8 cellular contexts compared by ENCODE assay signal in the genomic region with DNA sequence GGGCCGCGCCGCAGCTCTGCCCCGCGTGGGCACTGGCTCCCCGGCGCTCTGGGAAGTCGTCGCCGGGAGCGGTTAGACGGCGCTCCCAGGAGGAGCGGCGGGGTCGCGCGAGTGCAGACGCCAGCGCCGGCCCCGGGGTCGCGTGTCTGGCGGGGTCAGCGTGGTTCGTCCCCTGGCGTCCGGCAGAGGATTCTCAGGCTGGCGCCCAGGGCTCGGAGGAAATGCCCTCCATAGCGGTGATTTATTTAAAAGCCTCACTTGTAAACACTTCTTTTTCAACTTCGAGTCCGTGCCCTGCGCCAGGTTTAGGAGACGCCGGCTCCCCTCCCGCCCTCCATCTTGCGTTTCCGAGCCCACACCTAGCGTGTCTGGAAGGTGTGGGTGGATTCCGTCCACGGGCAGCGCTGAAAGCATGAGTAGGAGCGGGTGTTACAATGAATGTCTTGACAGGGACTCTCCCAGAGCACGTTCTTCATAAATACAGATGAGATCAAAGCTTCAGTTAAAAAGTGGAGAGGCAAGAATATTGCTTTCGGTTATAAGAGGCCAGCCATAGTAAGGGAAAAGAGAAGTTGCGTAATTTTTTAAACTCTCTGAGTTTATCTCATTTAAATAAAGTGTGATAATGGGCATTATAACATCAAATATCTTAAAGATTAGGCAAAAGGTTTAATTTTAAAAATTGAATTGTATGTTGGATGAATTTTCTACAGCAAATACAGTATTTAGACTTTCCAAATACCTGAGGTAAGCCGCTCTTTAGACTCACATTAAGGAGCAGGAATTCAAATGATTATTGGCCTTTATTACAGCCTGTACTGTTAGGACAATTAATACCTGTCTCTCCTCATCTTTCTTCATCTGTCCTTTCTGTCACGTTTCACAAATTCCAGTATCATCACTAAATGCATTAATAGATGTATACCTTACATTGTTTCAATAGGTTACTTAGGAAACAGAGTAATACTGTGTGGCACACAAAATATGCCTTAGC. TPM values are rescaled to one million over a fixed set of nuclear protein-coding genes. Genes with fewer than 3 reads are reported as not detected.
DNase-seq lines count a peak whose midpoint lies in the region; ATAC-seq and TF ChIP-seq lines count a peak whose summit lies in the region.

No MANE protein-coding gene starts in this region.

- peak overlapping the region; percentile 76 to 96 for H3K4me3 ChIP-seq in ascending aorta

- no peaks in the 10 kb centered on the region for H3K36me3 ChIP-seq in ascending aorta

- ATAC-seq in GM19467 (IDR thresholded peaks at IDR 0.05; ENCODE audit: unreplicated experiment) (peak; percentile 47), HG03571 (IDR thresholded peaks at IDR 0.05; ENCODE audit: unreplicated experiment) (peak; percentile 35), sciatic nerve (peak; percentile 33)

- H3K9me3 Mint-ChIP-seq in T-helper 1 cell treated with Interleukin-12 subunit alpha and Interleukin-12 subunit beta and Interleukin-4 antibody, amounts not matched to agents 30 μg/mL and 1 μg/mL, for 36 hours = no peaks in the 10 kb centered on the region

- H3K4me3 Mint-ChIP-seq in T-helper 1 cell treated with Interleukin-12 subunit alpha and Interleukin-12 subunit beta and Interleukin-4 antibody, amounts not matched to agents 30 μg/mL and 1 μg/mL, for 36 hours = peak overlapping the region; percentile 91

- TF ChIP-seq CTCF in ascending aorta (IDR thresholded peaks at IDR 0.05) = peak; percentile 10 to 31 (median 23)

- no peaks in the 10 kb centered on the region for H3K9me3 ChIP-seq in ascending aorta

- peak overlapping the region; percentile 77 to 89 for H3K27ac ChIP-seq in ascending aorta

- H3K27me3 ChIP-seq in ascending aorta = no peaks in the 10 kb centered on the region

- no peaks in the 10 kb centered on the region for H3K27me3 Mint-ChIP-seq in T-helper 1 cell treated with Interleukin-12 subunit alpha and Interleukin-12 subunit beta and Interleukin-4 antibody, amounts not matched to agents 30 μg/mL and 1 μg/mL, for 36 hours (ENCODE audit: low read depth)

- in situ Hi-C loops in Caki2 (cut with HindIII; ENCODE audit: low pct_unique_long_range_greater_than_20kb, low sequenced_read_pairs) = no loop called here

- H3K4me1 ChIP-seq in ascending aorta = peaks cover 0 to 5% of the 10 kb centered on the region in 2 donors

- peak overlapping the region; percentile 89 for H3K27ac Mint-ChIP-seq in T-helper 1 cell treated with Interleukin-12 subunit alpha and Interleukin-12 subunit beta and Interleukin-4 antibody, amounts not matched to agents 30 μg/mL and 1 μg/mL, for 36 hours

- H3K4me1 Mint-ChIP-seq in T-helper 1 cell treated with Interleukin-12 subunit alpha and Interleukin-12 subunit beta and Interleukin-4 antibody, amounts not matched to agents 30 μg/mL and 1 μg/mL, for 36 hours (ENCODE audit: low read depth) = peaks cover 23% of the 10 kb centered on the region

- intact Hi-C loops in ascending aorta (cut with DNase I) = loop anchor here (1.0 to 5.0 kb wide), 5 partner anchors 19 to 491 kb away; partner anchors contain the start of genes AP1AR, LARP7, TIFA and ZGRF1
- intact Hi-C loops in sciatic nerve (cut with DNase I) = no loop called here

- peak; percentile 23 for DNase-seq in Caki2 (ENCODE audit: low read depth)
- DNase-seq in ascending aorta (ENCODE audit: low spot score in 2 of 2) = peak in 1 of 2 donors; percentile 71
- DNase-seq in hypothalamus (lab: John Stamatoyannopoulos, UW) = peak in 33 of 51 donors; percentile 2 to 60 (median 27)
- DNase-seq in sciatic nerve (ENCODE audit: low spot score) = peak; percentile 62
- DNase-seq in NCI-H1436 treated with DMSO at 0.1 percent for 48 hours (lab: John Stamatoyannopoulos, UW) = no peak

- no peaks in the 10 kb centered on the region for H3K36me3 Mint-ChIP-seq in T-helper 1 cell treated with Interleukin-12 subunit alpha and Interleukin-12 subunit beta and Interleukin-4 antibody, amounts not matched to agents 30 μg/mL and 1 μg/mL, for 36 hours (ENCODE audit: low read depth)

RNA-seq across cellular contexts. Expression of gene FAM241A, which starts 0.9 kb away (rescaled TPM):
- total RNA-seq in Caki2 (2014; rRNA removed; shearing (Covaris generic); ENCODE audit: low replicate concordance) = 0.03 TPM in 1 of 2 replicates, not detected in the other
- total RNA-seq in ascending aorta (6.8 TPM), sciatic nerve (7.1 TPM)
